In genomic region chr7:54663603-54664234, GRCh38 we compare ENCODE assay signal across 8 cellular contexts.
DNase-seq lines count a peak whose midpoint lies in the region; ATAC-seq and TF ChIP-seq lines count a peak whose summit lies in the region.

No MANE protein-coding gene starts in this region.

- peak overlapping the region; percentile 61; the same call in 1 of the 2 replicates for H3K9ac ChIP-seq in ES-I3 (ENCODE audit: low read depth, low read length)

- H3K4me1 ChIP-seq in ES-I3 (ENCODE audit: insufficient read depth, low read length): no peaks in the 10 kb centered on the region

- DNase-seq in chondrocyte (ENCODE audit: low spot score): no peak
- no peak for DNase-seq in nephron progenitor cell
- no peak for DNase-seq in OCI-M2 (lab: John Stamatoyannopoulos, UW; ENCODE audit: unreplicated experiment)
- no peak for DNase-seq in kidney glomerular epithelial cell (lab: John Stamatoyannopoulos, UW)
- no peak for DNase-seq in left lobe of liver (ENCODE audit: low spot score)

- no peaks in the 10 kb centered on the region for H3K36me3 ChIP-seq in ES-I3 (ENCODE audit: insufficient read depth, low read length)

- H3K36me3 Mint-ChIP-seq in chondrocyte (ENCODE audit: low read depth) (peaks cover 2% of the 10 kb centered on the region), nephron progenitor cell (ENCODE audit: low read depth) (no peaks in the 10 kb centered on the region)

- peaks cover 14% of the 10 kb centered on the region for H3K4me1 Mint-ChIP-seq in chondrocyte (ENCODE audit: low read depth)
- H3K4me1 Mint-ChIP-seq in nephron progenitor cell: peaks cover 21% of the 10 kb centered on the region

- no peak overlapping the region for H3K27ac Mint-ChIP-seq in chondrocyte (ENCODE audit: unreplicated experiment)
- no peak overlapping the region for H3K27ac Mint-ChIP-seq in nephron progenitor cell

- TF ChIP-seq CTCF in chondrocyte (IDR thresholded peaks at IDR 0.05): no peak
- TF ChIP-seq CTCF in nephron progenitor cell (IDR thresholded peaks at IDR 0.05): no peak

- H3K4me3 Mint-ChIP-seq in chondrocyte (ENCODE audit: unreplicated experiment): peak overlapping the region; percentile 72
- H3K4me3 Mint-ChIP-seq in nephron progenitor cell: peak overlapping the region; percentile 90

- H3K9me3 ChIP-seq in ES-I3 (ENCODE audit: control insufficient read depth, insufficient read depth, low read length): no peaks in the 10 kb centered on the region

- peak; percentile 21 for ATAC-seq in HG02884 (IDR thresholded peaks at IDR 0.05; ENCODE audit: unreplicated experiment)
- no peak for ATAC-seq in GM19035 (IDR thresholded peaks at IDR 0.05; ENCODE audit: unreplicated experiment)
- ATAC-seq in left lobe of liver: no peak

- H3K27me3 Mint-ChIP-seq in chondrocyte (ENCODE audit: low read depth): peaks cover 66% of the 10 kb centered on the region
- H3K27me3 Mint-ChIP-seq in nephron progenitor cell (ENCODE audit: low read depth, poor library complexity): peaks cover 56% of the 10 kb centered on the region

- H3K9me3 Mint-ChIP-seq in chondrocyte (ENCODE audit: low read depth) (no peaks in the 10 kb centered on the region), nephron progenitor cell (peaks cover 7% of the 10 kb centered on the region)
